Comparison of ENCODE assay signal across 16 cellular contexts in genomic region chr13:36789730-36790129, GRCh38. TPM values are rescaled to one million over a fixed set of nuclear protein-coding genes. Genes with fewer than 3 reads are reported as not detected.
DNase-seq lines count a peak whose midpoint lies in the region; ATAC-seq and TF ChIP-seq lines count a peak whose summit lies in the region.
"Had no signal": no experiment of that assay in that cellular context is flagged by ENCODE, and none has a peak within 500 bp of the region (broad histone marks: within the 10 kb centered on the region; RNA-seq: fewer than 3 reads in every experiment).

No MANE protein-coding gene starts in this region.

- H3K23ac ChIP-seq in mesenchymal stem cell (ENCODE audit: low read length in 2 of 2), result no peak overlapping the region

- no peak overlapping the region for H4K91ac ChIP-seq in mesenchymal stem cell (ENCODE audit: low read length)

- no peaks in the 10 kb centered on the region for H4K20me1 ChIP-seq in KMS-11 (ENCODE audit: insufficient read depth)

- 95% methylated on average over 4 of the region's 4 CpGs for WGBS in mesenchymal stem cell

- H3K36me3 Mint-ChIP-seq in WTC11, result no peaks in the 10 kb centered on the region
- H3K36me3 Mint-ChIP-seq: CD4-positive, alpha-beta memory T cell had no signal

- H3K4me1 ChIP-seq in KMS-11 (ENCODE audit: low read depth, poor library complexity, severe bottlenecking) (peaks cover 20% of the 10 kb centered on the region), mesenchymal stem cell (ENCODE audit: control insufficient read depth, insufficient read depth, low read depth, low read length) (no peaks in the 10 kb centered on the region)
- H3K4me1 ChIP-seq: HAP-1 had no signal

- no peak overlapping the region for H3K4ac ChIP-seq in mesenchymal stem cell (ENCODE audit: low read depth in 1 of 2, low read length in 2 of 2)

- H4K8ac ChIP-seq in mesenchymal stem cell (ENCODE audit: low read length), result no peak overlapping the region

- peak overlapping the region; percentile 2; the same call in 1 of the 2 replicates for H3K27ac ChIP-seq in KMS-11
- H3K27ac ChIP-seq in mesenchymal stem cell (ENCODE audit: low read length, poor library complexity, severe bottlenecking), result no peak overlapping the region
- H3K27ac ChIP-seq: GM23248 had no signal

- H2BK120ac ChIP-seq in mesenchymal stem cell (ENCODE audit: low read depth, low read length), result no peak overlapping the region

- CTCF ChIA-PET in WTC11 (lab: Charles Lee), result no interaction called here

- H3K9ac ChIP-seq in KMS-11, result no peak overlapping the region
- peak overlapping the region; percentile 4 for H3K9ac ChIP-seq in mesenchymal stem cell (ENCODE audit: low read length)
- H3K9ac ChIP-seq: GM23248 had no signal

- no peak overlapping the region for H2BK15ac ChIP-seq in mesenchymal stem cell (ENCODE audit: low read depth, poor library complexity, severe bottlenecking)

- H3K18ac ChIP-seq in mesenchymal stem cell (ENCODE audit: low read depth in 1 of 2, low read length in 2 of 2), result no peak overlapping the region

- peak; percentile 20; the same call in 1 of the 2 replicates for ATAC-seq in WTC11
- no peak for ATAC-seq in HG02610 (IDR thresholded peaks at IDR 0.05; ENCODE audit: unreplicated experiment)

- no peaks in the 10 kb centered on the region for H3K27me3 Mint-ChIP-seq in WTC11 (ENCODE audit: low read depth)

- DNase-seq in WTC11 (ENCODE audit: low spot score) (no peak), mesenchymal stem cell (no peak), HT-29 (ENCODE audit: low spot score) (no peak)
- no peak for DNase-seq in activated CD8-positive, alpha-beta memory T cell treated with anti-CD3 and anti-CD28 coated beads for 24 hours
- DNase-seq: C1 segment of cervical spinal cord; Calu3; CD4-positive, alpha-beta memory T cell; COR-L47; DMS53; DMS79 treated with DMSO at 0.1 percent for 48 hours; GF-D8; HFFc6 had no signal

- H2BK12ac ChIP-seq in mesenchymal stem cell (ENCODE audit: low read length in 2 of 2), result no peak overlapping the region

- H3K9me3 Mint-ChIP-seq in WTC11, result no peaks in the 10 kb centered on the region
- H3K9me3 Mint-ChIP-seq: HFFc6 had no signal

- POLR2A ChIA-PET in WTC11 (lab: Charles Lee), result no interaction called here

- H3K36me3 ChIP-seq in KMS-11 (ENCODE audit: insufficient read depth) (no peaks in the 10 kb centered on the region), mesenchymal stem cell (ENCODE audit: control insufficient read depth in 1 of 2, insufficient read depth in 2 of 2, low read depth in 1 of 2, low read length in 2 of 2) (no peaks in the 10 kb centered on the region)
- H3K36me3 ChIP-seq: HAP-1 had no signal

- no peaks in the 10 kb centered on the region for H3K79me1 ChIP-seq in mesenchymal stem cell (replicated peaks; ENCODE audit: low read length, poor library complexity, severe bottlenecking)

- peak overlapping the region; percentile 4 for H3K4me2 ChIP-seq in KMS-11
- H3K4me2 ChIP-seq in mesenchymal stem cell (ENCODE audit: low read length, poor library complexity, severe bottlenecking), result no peak overlapping the region

- no peak overlapping the region for H3K27ac Mint-ChIP-seq in WTC11
- H3K27ac Mint-ChIP-seq: CD4-positive, alpha-beta memory T cell; HFFc6 had no signal

- H3K4me3 Mint-ChIP-seq in WTC11, result no peak overlapping the region
- H3K4me3 Mint-ChIP-seq: CD4-positive, alpha-beta memory T cell; HFFc6 had no signal

- TF ChIP-seq CTCF in KMS-11 (conservative IDR thresholded peaks at IDR 0.05; ENCODE audit: low read depth, low read length) (no peak), WTC11 (IDR thresholded peaks at IDR 0.05) (no peak)

- no peaks in the 10 kb centered on the region for H3K79me2 ChIP-seq in KMS-11 (ENCODE audit: insufficient read depth, low read depth)

- H3K9me3 ChIP-seq in mesenchymal stem cell (ENCODE audit: control insufficient read depth, low read length), result no peaks in the 10 kb centered on the region
- H3K9me3 ChIP-seq: HAP-1 had no signal

- H2AK5ac ChIP-seq in mesenchymal stem cell (ENCODE audit: low read length, severe bottlenecking), result no peak overlapping the region

- no peak overlapping the region for H2BK5ac ChIP-seq in mesenchymal stem cell (ENCODE audit: low read depth, low read length, poor library complexity, severe bottlenecking)

- H3K14ac ChIP-seq in mesenchymal stem cell (ENCODE audit: low read length in 2 of 2), result no peak overlapping the region

- no peak overlapping the region for H2AFZ ChIP-seq in KMS-11 (ENCODE audit: low read depth)
- H2AFZ ChIP-seq in mesenchymal stem cell (ENCODE audit: low read depth, low read length), result no peak overlapping the region
- H2AFZ ChIP-seq: GM23248 had no signal

- no peaks in the 10 kb centered on the region for H3K27me3 ChIP-seq in KMS-11 (ENCODE audit: insufficient read depth, low read depth)
- H3K27me3 ChIP-seq in mesenchymal stem cell (ENCODE audit: control insufficient read depth in 1 of 2, insufficient read depth in 1 of 2, low read length in 2 of 2), result no peaks in the 10 kb centered on the region

- peaks cover 18% of the 10 kb centered on the region for H3K4me1 Mint-ChIP-seq in WTC11
- H3K4me1 Mint-ChIP-seq: CD4-positive, alpha-beta memory T cell had no signal

- H3K4me3 ChIP-seq in KMS-11 (IDR thresholded peaks at IDR 0.05; ENCODE audit: insufficient read depth, low read depth, low read length) (no peak overlapping the region), mesenchymal stem cell (ENCODE audit: insufficient read depth in 1 of 2, low read depth in 1 of 2, low read length in 2 of 2) (no peak overlapping the region)
- H3K4me3 ChIP-seq: GM23248, HAP-1 had no signal

TF ChIP-seq in WTC11, 78 proteins besides CTCF, POLR2A, EP300 and RAD21 (continues in another document):
- TF ChIP-seq RELA (CRISPR knock-in tag; IDR thresholded peaks at IDR 0.05; ENCODE audit: borderline replicate concordance) (no peak), ZNF281 (CRISPR knock-in tag; IDR thresholded peaks at IDR 0.05) (no peak), ZNF396 (CRISPR knock-in tag; IDR thresholded peaks at IDR 0.05; ENCODE audit: borderline replicate concordance) (no peak), FOXJ3 (CRISPR knock-in tag; IDR thresholded peaks at IDR 0.05; ENCODE audit: borderline replicate concordance) (no peak), MXD4 (CRISPR knock-in tag; IDR thresholded peaks at IDR 0.05; ENCODE audit: borderline replicate concordance) (no peak), CREM (CRISPR knock-in tag; IDR thresholded peaks at IDR 0.05) (no peak), ZNF317 (CRISPR knock-in tag; IDR thresholded peaks at IDR 0.05; ENCODE audit: borderline replicate concordance, low read depth) (no peak), NFE2L1 (CRISPR knock-in tag; IDR thresholded peaks at IDR 0.05) (no peak)
- TF ChIP-seq, protein P1, sequence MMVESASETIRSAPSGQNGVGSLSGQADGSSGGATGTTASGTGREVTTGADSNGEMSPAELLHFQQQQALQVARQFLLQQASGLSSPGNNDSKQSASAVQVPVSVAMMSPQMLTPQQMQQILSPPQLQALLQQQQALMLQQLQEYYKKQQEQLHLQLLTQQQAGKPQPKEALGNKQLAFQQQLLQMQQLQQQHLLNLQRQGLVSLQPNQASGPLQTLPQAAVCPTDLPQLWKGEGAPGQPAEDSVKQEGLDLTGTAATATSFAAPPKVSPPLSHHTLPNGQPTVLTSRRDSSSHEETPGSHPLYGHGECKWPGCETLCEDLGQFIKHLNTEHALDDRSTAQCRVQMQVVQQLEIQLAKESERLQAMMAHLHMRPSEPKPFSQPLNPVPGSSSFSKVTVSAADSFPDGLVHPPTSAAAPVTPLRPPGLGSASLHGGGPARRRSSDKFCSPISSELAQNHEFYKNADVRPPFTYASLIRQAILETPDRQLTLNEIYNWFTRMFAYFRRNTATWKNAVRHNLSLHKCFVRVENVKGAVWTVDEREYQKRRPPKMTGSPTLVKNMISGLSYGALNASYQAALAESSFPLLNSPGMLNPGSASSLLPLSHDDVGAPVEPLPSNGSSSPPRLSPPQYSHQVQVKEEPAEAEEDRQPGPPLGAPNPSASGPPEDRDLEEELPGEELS (CRISPR knock-in tag; IDR thresholded peaks at IDR 0.05), result no peak

RNA-seq across cellular contexts. Expression of gene RFXAP, which starts 29.3 kb away (rescaled TPM):
- 6.6 to 9.2 TPM (median 7.7 TPM) in 3 replicates for total RNA-seq in WTC11 (2021)
- 3.2 TPM for polyA plus RNA-seq in mesenchymal stem cell (2013, experiment 1 of 2)
- polyA plus RNA-seq in mesenchymal stem cell (2013, experiment 2 of 2), result 3.7 TPM
- 1.7 and 2.0 TPM in 2 replicates for total RNA-seq in HT-29 (2014; rRNA removed; shearing (Covaris generic))
